In the genomic region with DNA sequence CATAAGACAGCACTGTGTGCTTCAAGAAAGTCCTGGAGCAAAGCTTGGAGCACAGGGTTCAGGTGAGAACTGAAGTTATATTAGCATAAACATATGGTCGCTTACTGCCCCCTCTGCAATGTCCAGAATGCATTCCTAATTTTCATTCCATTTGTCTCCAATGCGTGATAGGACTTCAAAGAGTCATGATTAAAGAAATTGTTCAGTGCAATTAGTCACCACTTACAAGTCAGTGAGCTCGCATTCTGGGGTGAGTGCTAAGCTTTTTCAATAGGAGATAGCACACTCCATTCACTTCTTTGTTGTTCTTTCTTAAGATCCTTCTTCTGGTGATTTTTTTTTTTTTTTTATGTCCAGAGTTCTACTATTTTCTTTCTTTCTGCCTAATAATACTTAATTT, we compare ENCODE assay signal across 23 cellular contexts.
DNase-seq lines count a peak whose midpoint lies in the region; ATAC-seq and TF ChIP-seq lines count a peak whose summit lies in the region.
"Had no signal": no experiment of that assay in that cellular context is flagged by ENCODE, and none has a peak within 500 bp of the region (broad histone marks: within the 10 kb centered on the region; RNA-seq: fewer than 3 reads in every experiment).

No MANE protein-coding gene starts in this region.

- no peak overlapping the region for H3K27ac ChIP-seq in OCI-LY3 (ENCODE audit: low read length)
- no peak overlapping the region for H3K27ac ChIP-seq in gastroesophageal sphincter
- H3K27ac ChIP-seq in sigmoid colon = no peak overlapping the region
- H3K27ac ChIP-seq: BLaER1, suprapubic skin had no signal

- no peaks in the 10 kb centered on the region for H3K4me1 ChIP-seq in OCI-LY3 (ENCODE audit: low read length)
- no peaks in the 10 kb centered on the region for H3K4me1 ChIP-seq in gastroesophageal sphincter
- H3K4me1 ChIP-seq in sigmoid colon = no peaks in the 10 kb centered on the region
- H3K4me1 ChIP-seq: Caco-2, suprapubic skin had no signal

- TF ChIP-seq EP300 in gastroesophageal sphincter (IDR thresholded peaks at IDR 0.05) = no peak
- TF ChIP-seq EP300 in sigmoid colon (IDR thresholded peaks at IDR 0.05) = no peak

- no peaks in the 10 kb centered on the region for H3K79me2 ChIP-seq in OCI-LY3 (ENCODE audit: low read length)

- DNase-seq in ELR (ENCODE audit: low read depth) (peak; percentile 75), astrocyte of the hippocampus (ENCODE audit: low read depth, low spot score) (peak; percentile 73), iris pigment epithelial cell (ENCODE audit: low read depth) (peak; percentile 27), sigmoid colon (no peak)
- no peak for DNase-seq in stimulated activated CD4-positive, alpha-beta T cell treated with anti-CD3 and anti-CD28 coated beads, Interleukin-4, amount 100 ng/mL, for 24 hours
- no peak for DNase-seq in stimulated activated naive CD4-positive, alpha-beta T cell treated with Interleukin-2 at 50 U/mL for 16 hours (lab: John Stamatoyannopoulos, UW)
- DNase-seq: activated CD4-positive, alpha-beta T cell treated with anti-CD3 and anti-CD28 coated beads, Interleukin-2, amount 50 U/mL, for 48 hours; activated CD8-positive, alpha-beta memory T cell treated with anti-CD3 and anti-CD28 coated beads, Interleukin-2, amount 50 U/mL, for 48 hours; Caco-2; effector memory CD4-positive, alpha-beta T cell; NCI-H2029 treated with DMSO at 0.1 percent for 48 hours; NCI-H446; SHP77 treated with DMSO at 0.1 percent for 48 hours; small intestine; stimulated activated CD4-positive, alpha-beta T cell treated with anti-CD3 and anti-CD28 coated beads, Interleukin-2, amount 100 ng/mL, for 24 hours; SW 1271 had no signal

- ATAC-seq in gastroesophageal sphincter = no peak
- ATAC-seq: activated T-helper 17 cell treated with anti-CD3 and anti-CD28 coated beads, Interleukin-2, amount 50 U/mL, for 72 hours; esophagus mucosa; stimulated activated memory B cell treated with anti-CD40 and anti-IgM and Interleukin-4, amounts not matched to agents 10 μg/mL and 1 μg/mL and 100 μg/mL, for 72 hours had no signal

- intact Hi-C loops in sigmoid colon (cut with DNase I) = no loop called here

- H3K27me3 ChIP-seq in OCI-LY3 (ENCODE audit: low read depth, low read length) (no peaks in the 10 kb centered on the region), gastroesophageal sphincter (no peaks in the 10 kb centered on the region), sigmoid colon (no peaks in the 10 kb centered on the region)
- H3K27me3 ChIP-seq: BLaER1, suprapubic skin had no signal

- H3K9me3 ChIP-seq in OCI-LY3 (ENCODE audit: insufficient read depth, low read length) (no peaks in the 10 kb centered on the region), gastroesophageal sphincter (no peaks in the 10 kb centered on the region), sigmoid colon (no peaks in the 10 kb centered on the region)
- H3K9me3 ChIP-seq: BLaER1, Caco-2, suprapubic skin had no signal

- no peak for TF ChIP-seq CTCF in OCI-LY3 (IDR thresholded peaks at IDR 0.05; ENCODE audit: low read depth, low read length)
- no peak for TF ChIP-seq CTCF in gastroesophageal sphincter (IDR thresholded peaks at IDR 0.05)
- no peak for TF ChIP-seq CTCF in sigmoid colon (IDR thresholded peaks at IDR 0.05)

- H3K4me2 ChIP-seq in OCI-LY3 (ENCODE audit: low read length) = no peak overlapping the region
- H3K4me2 ChIP-seq: BLaER1 had no signal

- H3K36me3 ChIP-seq in OCI-LY3 (replicated peaks; ENCODE audit: low read depth, low read length) (no peaks in the 10 kb centered on the region), gastroesophageal sphincter (no peaks in the 10 kb centered on the region), sigmoid colon (no peaks in the 10 kb centered on the region)
- H3K36me3 ChIP-seq: suprapubic skin had no signal

- 57 to 66% methylated on average over 3 of the region's 3 CpGs for WGBS in gastroesophageal sphincter (ENCODE audit: low coverage in 1 of 2), 2 donors
- WGBS in sigmoid colon, 2 donors = 84 to 89% methylated on average over 3 of the region's 3 CpGs

- no peaks in the 10 kb centered on the region for H4K20me1 ChIP-seq in OCI-LY3 (ENCODE audit: insufficient read depth, low read length)
- H4K20me1 ChIP-seq: BLaER1 had no signal

- no peak overlapping the region for H3K9ac ChIP-seq in OCI-LY3 (ENCODE audit: low read length)
- H3K9ac ChIP-seq: BLaER1 had no signal

- H3K4me3 ChIP-seq in OCI-LY3 (ENCODE audit: low read length) (no peak overlapping the region), gastroesophageal sphincter (no peak overlapping the region), sigmoid colon (no peak overlapping the region)
- H3K4me3 ChIP-seq: BLaER1, suprapubic skin had no signal

- TF ChIP-seq POLR2A in gastroesophageal sphincter (IDR thresholded peaks at IDR 0.05) (no peak), sigmoid colon (IDR thresholded peaks at IDR 0.05) (no peak)

- H2AFZ ChIP-seq in OCI-LY3 (ENCODE audit: low read depth, low read length) = 0 out of 2 replicates have a peak overlapping the region, but pooled peaks have one; percentile 65

Comparison
In these comparisons a context has a peak if more than half of its experiments do, and no peak if none do; other contexts are left out.
1. DNase-seq: peak in ELR (single experiment), astrocyte of the hippocampus (single experiment) and iris pigment epithelial cell (single experiment); none in stimulated activated CD4-positive, alpha-beta T cell treated with anti-CD3 and anti-CD28 coated beads, Interleukin-4, amount 100 ng/mL, for 24 hours (single experiment), stimulated activated naive CD4-positive, alpha-beta T cell treated with Interleukin-2 at 50 U/mL for 16 hours (single experiment) and sigmoid colon (single experiment).